ENCODE assay signal across 16 cellular contexts in genomic region chr11:70601861-70602575, GRCh38.
"Had no signal": no experiment of that assay in that cellular context is flagged by ENCODE, and none has a peak within 500 bp of the region (broad histone marks: within the 10 kb centered on the region; RNA-seq: fewer than 3 reads in every experiment).

No MANE protein-coding gene starts in this region.

- H3K27ac ChIP-seq: brain microvascular endothelial cell, coronary artery, esophagus squamous epithelium, thyroid gland, vagina had no signal

- H3K4me1 Mint-ChIP-seq: activated CD4-positive, alpha-beta T cell treated with anti-CD3 and anti-CD28 coated beads, Interleukin-2, amount 10 ng/mL, durations not matched to agents 7 days and 5 days; central memory CD8-positive, alpha-beta T cell; naive thymus-derived CD8-positive, alpha-beta T cell; stimulated activated memory B cell treated with anti-CD40 and anti-IgM and Interleukin-4, amounts not matched to agents 10 μg/mL and 1 μg/mL and 100 μg/mL, for 72 hours had no signal

- DNase-seq: activated CD4-positive, alpha-beta T cell treated with anti-CD3 and anti-CD28 coated beads, Interleukin-2, amount 10 ng/mL, durations not matched to agents 7 days and 5 days; activated gamma-delta T cell treated with Interleukin-2 at 50 U/mL for 16 hours; brain microvascular endothelial cell; effector CD4-positive, alpha-beta T cell; esophagus squamous epithelium; hypothalamus; mesenchymal stem cell; retina; stimulated activated CD4-positive, alpha-beta T cell treated with anti-CD3 and anti-CD28 coated beads, Interleukin-2, amount 100 ng/mL, for 48 hours; thyroid gland had no signal

- H3K9me3 Mint-ChIP-seq: activated CD4-positive, alpha-beta T cell treated with anti-CD3 and anti-CD28 coated beads, Interleukin-2, amount 10 ng/mL, durations not matched to agents 7 days and 5 days; central memory CD8-positive, alpha-beta T cell; naive thymus-derived CD8-positive, alpha-beta T cell; stimulated activated memory B cell treated with anti-CD40 and anti-IgM and Interleukin-4, amounts not matched to agents 10 μg/mL and 1 μg/mL and 100 μg/mL, for 72 hours had no signal

- H3K4me3 Mint-ChIP-seq: activated CD4-positive, alpha-beta T cell treated with anti-CD3 and anti-CD28 coated beads, Interleukin-2, amount 10 ng/mL, durations not matched to agents 7 days and 5 days; activated naive CD8-positive, alpha-beta T cell; central memory CD8-positive, alpha-beta T cell; naive thymus-derived CD8-positive, alpha-beta T cell; stimulated activated memory B cell treated with anti-CD40 and anti-IgM and Interleukin-4, amounts not matched to agents 10 μg/mL and 1 μg/mL and 100 μg/mL, for 72 hours had no signal

- H3K4me1 ChIP-seq: thyroid gland, vagina had no signal

- H3K27ac Mint-ChIP-seq: activated CD4-positive, alpha-beta T cell treated with anti-CD3 and anti-CD28 coated beads, Interleukin-2, amount 10 ng/mL, durations not matched to agents 7 days and 5 days; activated naive CD8-positive, alpha-beta T cell; stimulated activated memory B cell treated with anti-CD40 and anti-IgM and Interleukin-4, amounts not matched to agents 10 μg/mL and 1 μg/mL and 100 μg/mL, for 72 hours had no signal

- H3K36me3 ChIP-seq: brain microvascular endothelial cell, esophagus squamous epithelium, thyroid gland, vagina had no signal

- H3K36me3 Mint-ChIP-seq: activated naive CD8-positive, alpha-beta T cell; naive thymus-derived CD8-positive, alpha-beta T cell; stimulated activated memory B cell treated with anti-CD40 and anti-IgM and Interleukin-4, amounts not matched to agents 10 μg/mL and 1 μg/mL and 100 μg/mL, for 72 hours had no signal

- H3K9me3 ChIP-seq: esophagus squamous epithelium, thyroid gland, vagina had no signal

- H3K4me3 ChIP-seq: coronary artery, esophagus squamous epithelium, thyroid gland, vagina had no signal

- H3K27me3 ChIP-seq: brain microvascular endothelial cell, thyroid gland, vagina had no signal
